1 cellular context compared by ENCODE assay signal in genomic region chr1:109623601-109624161, GRCh38.
A peak's percentile ranks its signal among the peaks of the same experiment; 100 is the strongest.
TF ChIP-seq lines count a peak whose summit lies in the region.

No MANE protein-coding gene starts in this region.

TF ChIP-seq in K562, 482 proteins besides CTCF, POLR2A, EP300 and RAD21:
- TF ChIP-seq, protein P1, sequence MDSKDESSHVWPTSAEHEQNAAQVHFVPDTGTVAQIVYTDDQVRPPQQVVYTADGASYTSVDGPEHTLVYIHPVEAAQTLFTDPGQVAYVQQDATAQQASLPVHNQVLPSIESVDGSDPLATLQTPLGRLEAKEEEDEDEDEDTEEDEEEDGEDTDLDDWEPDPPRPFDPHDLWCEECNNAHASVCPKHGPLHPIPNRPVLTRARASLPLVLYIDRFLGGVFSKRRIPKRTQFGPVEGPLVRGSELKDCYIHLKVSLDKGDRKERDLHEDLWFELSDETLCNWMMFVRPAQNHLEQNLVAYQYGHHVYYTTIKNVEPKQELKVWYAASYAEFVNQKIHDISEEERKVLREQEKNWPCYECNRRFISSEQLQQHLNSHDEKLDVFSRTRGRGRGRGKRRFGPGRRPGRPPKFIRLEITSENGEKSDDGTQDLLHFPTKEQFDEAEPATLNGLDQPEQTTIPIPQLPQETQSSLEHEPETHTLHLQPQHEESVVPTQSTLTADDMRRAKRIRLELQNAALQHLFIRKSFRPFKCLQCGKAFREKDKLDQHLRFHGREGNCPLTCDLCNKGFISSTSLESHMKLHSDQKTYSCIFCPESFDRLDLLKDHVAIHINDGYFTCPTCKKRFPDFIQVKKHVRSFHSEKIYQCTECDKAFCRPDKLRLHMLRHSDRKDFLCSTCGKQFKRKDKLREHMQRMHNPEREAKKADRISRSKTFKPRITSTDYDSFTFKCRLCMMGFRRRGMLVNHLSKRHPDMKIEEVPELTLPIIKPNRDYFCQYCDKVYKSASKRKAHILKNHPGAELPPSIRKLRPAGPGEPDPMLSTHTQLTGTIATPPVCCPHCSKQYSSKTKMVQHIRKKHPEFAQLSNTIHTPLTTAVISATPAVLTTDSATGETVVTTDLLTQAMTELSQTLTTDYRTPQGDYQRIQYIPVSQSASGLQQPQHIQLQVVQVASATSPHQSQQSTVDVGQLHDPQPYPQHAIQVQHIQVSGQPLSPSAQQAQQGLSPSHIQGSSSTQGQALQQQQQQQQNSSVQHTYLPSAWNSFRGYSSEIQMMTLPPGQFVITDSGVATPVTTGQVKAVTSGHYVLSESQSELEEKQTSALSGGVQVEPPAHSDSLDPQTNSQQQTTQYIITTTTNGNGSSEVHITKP (IDR thresholded peaks at IDR 0.05; ENCODE audit: partially characterized antibody), result peak; percentile 79
- TF ChIP-seq ZSCAN29 (IDR thresholded peaks at IDR 0.05) (no peak), TFAP4 (CRISPR knock-in tag; IDR thresholded peaks at IDR 0.05; ENCODE audit: borderline replicate concordance) (no peak)
